In the genomic region with DNA sequence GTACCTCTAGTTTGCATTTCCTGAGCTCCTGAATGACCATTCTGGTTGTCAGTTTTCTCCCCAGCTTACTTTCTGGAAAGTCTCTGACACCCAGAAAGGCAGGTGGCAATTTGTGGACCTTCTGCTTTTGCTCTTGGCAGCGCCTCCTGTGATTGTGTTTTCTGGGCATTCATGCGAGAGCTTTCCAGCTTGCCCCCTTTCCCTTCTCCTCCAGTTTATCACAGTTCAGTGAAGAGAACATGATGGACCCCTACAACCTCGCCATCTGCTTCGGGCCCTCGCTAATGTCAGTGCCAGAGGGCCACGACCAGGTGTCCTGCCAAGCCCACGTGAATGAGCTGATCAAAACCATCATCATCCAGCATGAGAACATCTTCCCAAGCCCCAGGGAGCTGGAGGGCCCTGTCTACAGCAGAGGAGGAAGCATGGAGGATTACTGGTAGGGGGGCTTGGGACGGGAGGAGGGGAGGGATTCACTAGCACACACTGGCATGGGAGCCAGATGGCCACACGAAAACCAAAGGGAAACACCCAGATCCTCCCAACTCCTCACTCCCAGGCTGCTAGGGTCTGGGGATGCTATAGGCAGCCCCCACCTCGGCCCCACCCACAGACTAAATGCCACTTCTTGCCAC, we compare ENCODE assay signal across 22 cellular contexts. TPM values are rescaled to one million over a fixed set of nuclear protein-coding genes. Genes with fewer than 3 reads are reported as not detected.
DNase-seq lines count a peak whose midpoint lies in the region; ATAC-seq and TF ChIP-seq lines count a peak whose summit lies in the region.
"Had no signal": no experiment of that assay in that cellular context is flagged by ENCODE, and none has a peak within 500 bp of the region (broad histone marks: within the 10 kb centered on the region; RNA-seq: fewer than 3 reads in every experiment).

No MANE protein-coding gene starts in this region.

- dilution Hi-C loops in IMR-90 (cut with HindIII; ENCODE audit: low sequenced_read_pairs, unreplicated experiment), result no loop called here

- H3K4me1 Mint-ChIP-seq in glutamatergic neuron (ENCODE audit: low read depth, unreplicated experiment), result peaks cover 14% of the 10 kb centered on the region
- H3K4me1 Mint-ChIP-seq in activated naive CD4-positive, alpha-beta T cell treated with anti-CD3 and anti-CD28 coated beads, Interleukin-2, amount 10 ng/mL, durations not matched to agents 7 days and 5 days, result no peaks in the 10 kb centered on the region
- H3K4me1 Mint-ChIP-seq: activated T-helper 17 cell treated with anti-CD3 and anti-CD28 coated beads, Interleukin-2, amount 50 U/mL, for 72 hours; immature natural killer cell; stimulated activated memory B cell treated with anti-CD40 and anti-IgM and Interleukin-4, amounts not matched to agents 10 μg/mL and 1 μg/mL and 100 μg/mL, for 72 hours had no signal

- no peak overlapping the region for H4K91ac ChIP-seq in IMR-90 (ENCODE audit: insufficient read depth, low read depth, low read length)

- TF ChIP-seq POLR2A in IMR-90 (IDR thresholded peaks at IDR 0.05; ENCODE audit: low read depth, low read length), result no peak
- no peak for TF ChIP-seq POLR2A in spleen (IDR thresholded peaks at IDR 0.05)

- H2BK120ac ChIP-seq in IMR-90 (ENCODE audit: low read depth, low read length), result no peak overlapping the region

- no CpG with 5 or more reads among the region's 10 CpGs for WGBS in IMR-90 (ENCODE audit: extremely low coverage in 2 of 2, insufficient read length in 1 of 2), 2 experiments
- 91 to 99% (median 97%) methylated on average over 10 of the region's 10 CpGs for WGBS in spleen, 5 donors

- H3K27ac Mint-ChIP-seq in glutamatergic neuron (ENCODE audit: unreplicated experiment), result peak overlapping the region; percentile 66
- no peak overlapping the region for H3K27ac Mint-ChIP-seq in activated naive CD4-positive, alpha-beta T cell treated with anti-CD3 and anti-CD28 coated beads, Interleukin-2, amount 10 ng/mL, durations not matched to agents 7 days and 5 days
- H3K27ac Mint-ChIP-seq: activated CD8-positive, alpha-beta T cell treated with anti-CD3 and anti-CD28 coated beads, Interleukin-2, amount 10 ng/mL, durations not matched to agents 7 days and 5 days; activated naive CD8-positive, alpha-beta T cell; activated T-helper 17 cell treated with anti-CD3 and anti-CD28 coated beads, Interleukin-2, amount 50 U/mL, for 72 hours; immature natural killer cell; neural progenitor cell; stimulated activated memory B cell treated with anti-CD40 and anti-IgM and Interleukin-4, amounts not matched to agents 10 μg/mL and 1 μg/mL and 100 μg/mL, for 72 hours had no signal

- no peaks in the 10 kb centered on the region for H3K36me3 Mint-ChIP-seq in glutamatergic neuron (ENCODE audit: unreplicated experiment)
- peaks cover 37% of the 10 kb centered on the region for H3K36me3 Mint-ChIP-seq in activated naive CD4-positive, alpha-beta T cell treated with anti-CD3 and anti-CD28 coated beads, Interleukin-2, amount 10 ng/mL, durations not matched to agents 7 days and 5 days

- no peak overlapping the region for H3K18ac ChIP-seq in IMR-90 (ENCODE audit: low read depth, low read length)

- H3K4me3 Mint-ChIP-seq in glutamatergic neuron (ENCODE audit: unreplicated experiment), result no peak overlapping the region
- H3K4me3 Mint-ChIP-seq in activated naive CD4-positive, alpha-beta T cell treated with anti-CD3 and anti-CD28 coated beads, Interleukin-2, amount 10 ng/mL, durations not matched to agents 7 days and 5 days, result no peak overlapping the region
- H3K4me3 Mint-ChIP-seq: activated CD8-positive, alpha-beta T cell treated with anti-CD3 and anti-CD28 coated beads, Interleukin-2, amount 10 ng/mL, durations not matched to agents 7 days and 5 days; activated naive CD8-positive, alpha-beta T cell; activated T-helper 17 cell treated with anti-CD3 and anti-CD28 coated beads, Interleukin-2, amount 50 U/mL, for 72 hours; immature natural killer cell; neural progenitor cell; stimulated activated memory B cell treated with anti-CD40 and anti-IgM and Interleukin-4, amounts not matched to agents 10 μg/mL and 1 μg/mL and 100 μg/mL, for 72 hours had no signal

- H3K9me1 ChIP-seq in IMR-90 (ENCODE audit: insufficient read depth, low read length), result peaks cover 16% of the 10 kb centered on the region

- H3K9ac ChIP-seq in IMR-90 (ENCODE audit: low read depth, low read length), result no peak overlapping the region
- H3K9ac ChIP-seq: BLaER1 treated with 17β-estradiol and CSF1 and Interleukin-3, amounts not matched to agents 10 nM and 100 nM; neural progenitor cell had no signal

- H3K4ac ChIP-seq in IMR-90 (ENCODE audit: low read depth, low read length), result no peak overlapping the region; the same call in 1 of the 2 replicates

- no peak overlapping the region for H3K4me3 ChIP-seq in IMR-90 (ENCODE audit: insufficient read depth, low read depth, low read length)
- H3K4me3 ChIP-seq in spleen, result no peak overlapping the region
- H3K4me3 ChIP-seq: BLaER1 treated with 17β-estradiol and CSF1 and Interleukin-3, amounts not matched to agents 10 nM and 100 nM; coronary artery; neural progenitor cell; upper lobe of left lung had no signal

- H3K27ac ChIP-seq in IMR-90 (ENCODE audit: insufficient read depth, low read length), result no peak overlapping the region
- H3K27ac ChIP-seq in spleen, result peak overlapping the region; percentile 7 to 75 (median 52)
- H3K27ac ChIP-seq: BLaER1 treated with 17β-estradiol and CSF1 and Interleukin-3, amounts not matched to agents 10 nM and 100 nM; neural progenitor cell; upper lobe of left lung had no signal

- H3K4me1 ChIP-seq in IMR-90 (ENCODE audit: control insufficient read depth, insufficient read depth, low read length), result peaks cover 5% of the 10 kb centered on the region
- H3K4me1 ChIP-seq in spleen, result peaks cover 0 to 11% (median 1%) of the 10 kb centered on the region in 6 donors
- H3K4me1 ChIP-seq: upper lobe of left lung had no signal

- no peak overlapping the region for H2BK15ac ChIP-seq in IMR-90 (ENCODE audit: low read depth, low read length)

- H3K27me3 ChIP-seq in IMR-90 (ENCODE audit: control insufficient read depth, insufficient read depth, low read length) (no peaks in the 10 kb centered on the region), spleen (replicated peaks in 1 of 7) (no peaks in the 10 kb centered on the region)
- H3K27me3 ChIP-seq: BLaER1 treated with 17β-estradiol and CSF1 and Interleukin-3, amounts not matched to agents 10 nM and 100 nM; neural progenitor cell; upper lobe of left lung had no signal

- ATAC-seq in IMR-90 (ENCODE audit: low read depth) (no peak), GM19395 (IDR thresholded peaks at IDR 0.05; ENCODE audit: unreplicated experiment) (no peak)
- ATAC-seq: activated CD8-positive, alpha-beta T cell treated with anti-CD3 and anti-CD28 coated beads, Interleukin-2, amount 10 ng/mL, durations not matched to agents 7 days and 5 days; activated T-helper 17 cell treated with anti-CD3 and anti-CD28 coated beads, Interleukin-2, amount 50 U/mL, for 72 hours; stimulated activated memory B cell treated with anti-CD40 and anti-IgM and Interleukin-4, amounts not matched to agents 10 μg/mL and 1 μg/mL and 100 μg/mL, for 72 hours had no signal

- H3K9me3 ChIP-seq in IMR-90 (ENCODE audit: control insufficient read depth, insufficient read depth, low read length) (no peaks in the 10 kb centered on the region), spleen (no peaks in the 10 kb centered on the region)
- H3K9me3 ChIP-seq: BLaER1 treated with 17β-estradiol and CSF1 and Interleukin-3, amounts not matched to agents 10 nM and 100 nM; upper lobe of left lung had no signal

- BruUV-seq in IMR-90 (replicated peaks; lab: Mats Ljungman, UMichigan), result no TSS peak

- H3K9me3 Mint-ChIP-seq in glutamatergic neuron (ENCODE audit: unreplicated experiment), result no peaks in the 10 kb centered on the region
- no peaks in the 10 kb centered on the region for H3K9me3 Mint-ChIP-seq in activated naive CD4-positive, alpha-beta T cell treated with anti-CD3 and anti-CD28 coated beads, Interleukin-2, amount 10 ng/mL, durations not matched to agents 7 days and 5 days
- H3K9me3 Mint-ChIP-seq: activated T-helper 17 cell treated with anti-CD3 and anti-CD28 coated beads, Interleukin-2, amount 50 U/mL, for 72 hours; immature natural killer cell; neural progenitor cell; stimulated activated memory B cell treated with anti-CD40 and anti-IgM and Interleukin-4, amounts not matched to agents 10 μg/mL and 1 μg/mL and 100 μg/mL, for 72 hours had no signal

- no peak overlapping the region for H3K4me2 ChIP-seq in IMR-90 (ENCODE audit: low read depth, low read length)
- H3K4me2 ChIP-seq: BLaER1 treated with 17β-estradiol and CSF1 and Interleukin-3, amounts not matched to agents 10 nM and 100 nM had no signal

- CTCF ChIA-PET in IMR-90 (lab: Yijun Ruan, JAX), result no interaction called here
- CTCF ChIA-PET in HEK293T (lab: Yijun Ruan, JAX), result no interaction called here
- CTCF ChIA-PET in activated naive CD4-positive, alpha-beta T cell treated with anti-CD3 and anti-CD28 coated beads, Interleukin-2, amount 10 ng/mL, durations not matched to agents 7 days and 5 days (lab: Charles Lee), result no interaction called here

- H4K5ac ChIP-seq in IMR-90 (ENCODE audit: low read depth, low read length), result no peak overlapping the region

- H4K8ac ChIP-seq in IMR-90 (ENCODE audit: low read depth in 2 of 2, low read length in 2 of 2), result no peak overlapping the region

- no peak overlapping the region for H2AK9ac ChIP-seq in IMR-90 (replicated peaks; ENCODE audit: low read depth, low read length, poor library complexity)

- no peak overlapping the region for H2BK5ac ChIP-seq in IMR-90 (ENCODE audit: low read depth, low read length, poor library complexity, severe bottlenecking)

- no peaks in the 10 kb centered on the region for H3K27me3 Mint-ChIP-seq in glutamatergic neuron (ENCODE audit: unreplicated experiment)
- H3K27me3 Mint-ChIP-seq in activated naive CD4-positive, alpha-beta T cell treated with anti-CD3 and anti-CD28 coated beads, Interleukin-2, amount 10 ng/mL, durations not matched to agents 7 days and 5 days, result no peaks in the 10 kb centered on the region
- H3K27me3 Mint-ChIP-seq: activated naive CD8-positive, alpha-beta T cell; activated T-helper 17 cell treated with anti-CD3 and anti-CD28 coated beads, Interleukin-2, amount 50 U/mL, for 72 hours; stimulated activated memory B cell treated with anti-CD40 and anti-IgM and Interleukin-4, amounts not matched to agents 10 μg/mL and 1 μg/mL and 100 μg/mL, for 72 hours had no signal

- no peak overlapping the region for H3K14ac ChIP-seq in IMR-90 (replicated peaks; ENCODE audit: low read depth, low read length)

- intact Hi-C loops in IMR-90 (cut with micrococcal nuclease) (no loop called here), spleen (cut with DNase I; ENCODE audit: low total_unique reads) (no loop called here)

- DNase-seq in IMR-90, result no peak
- DNase-seq in NCI-H446 treated with DMSO at 0.1 percent for 48 hours (lab: John Stamatoyannopoulos, UW), result peak; percentile 93
- no peak for DNase-seq in glutamatergic neuron
- no peak for DNase-seq in spleen
- no peak for DNase-seq in HEK293T (ENCODE audit: extremely low spot score)
- DNase-seq in activated naive CD4-positive, alpha-beta T cell treated with anti-CD3 and anti-CD28 coated beads, Interleukin-2, amount 10 ng/mL, durations not matched to agents 7 days and 5 days, result no peak
- DNase-seq: activated CD4-positive, alpha-beta T cell treated with anti-CD3 and anti-CD28 coated beads for 4 hours; activated CD8-positive, alpha-beta T cell treated with anti-CD3 and anti-CD28 coated beads, Interleukin-2, amount 10 ng/mL, durations not matched to agents 7 days and 5 days; DMS53; effector memory CD4-positive, alpha-beta T cell; immature natural killer cell; NCI-H1417; OCI-M1; T-helper 2 cell; upper lobe of left lung had no signal

- H3K79me1 ChIP-seq in IMR-90 (ENCODE audit: low read depth in 1 of 2, low read length in 2 of 2), result peaks cover 0 to 10% of the 10 kb centered on the region in 2 experiments; a peak in 2 of 4 replicates

- no peak overlapping the region for H3K56ac ChIP-seq in IMR-90 (ENCODE audit: extremely low read depth, insufficient read depth, low read length)

- in situ Hi-C loops in IMR-90 (cut with MboI; ENCODE audit: low sequenced_read_pairs), result no loop called here

- TF ChIP-seq CTCF in IMR-90 (conservative IDR thresholded peaks at IDR 0.05; ENCODE audit: low read depth, low read length) (no peak), glutamatergic neuron (IDR thresholded peaks at IDR 0.05; ENCODE audit: partially characterized antibody, unreplicated experiment) (no peak), spleen (IDR thresholded peaks at IDR 0.05 in 8 of 11, conservative IDR thresholded peaks at IDR 0.05 in 3 of 11) (no peak)

- no peak overlapping the region for H3K23ac ChIP-seq in IMR-90 (ENCODE audit: low read depth, low read length)

- no peak overlapping the region for H2BK20ac ChIP-seq in IMR-90 (ENCODE audit: low read depth, low read length)

- H2AFZ ChIP-seq in IMR-90 (replicated peaks; ENCODE audit: low read length, poor library complexity), result no peak overlapping the region
- H2AFZ ChIP-seq: neural progenitor cell had no signal

- TF ChIP-seq RAD21 in IMR-90 (IDR thresholded peaks at IDR 0.05; ENCODE audit: low read length), result no peak

- H4K20me1 ChIP-seq in IMR-90 (ENCODE audit: insufficient read depth, low read length), result peaks cover 9% of the 10 kb centered on the region; the same call in 1 of the 2 replicates

- H3K36me3 ChIP-seq in IMR-90 (ENCODE audit: control insufficient read depth, insufficient read depth, low read length) (peaks cover 49% of the 10 kb centered on the region), spleen (peaks cover 0 to 100% (median 70%) of the 10 kb centered on the region in 6 donors)
- H3K36me3 ChIP-seq: neural progenitor cell had no signal

- H2AK5ac ChIP-seq in IMR-90 (ENCODE audit: low read depth, low read length), result peak overlapping the region; percentile 71

- POLR2A ChIA-PET in IMR-90 (lab: Charles Lee; ENCODE audit: unreplicated experiment) (no interaction called here), HEK293T (lab: Yijun Ruan, JAX) (no interaction called here)

RNA-seq across cellular contexts. Expression of a gene that starts 24.3 kb away (rescaled TPM):
- 21.4 and 24.0 TPM in 2 replicates for total RNA-seq in IMR-90 (2012; rRNA removed)
- 20.3 and 21.0 TPM in 2 replicates for polyA plus RNA-seq in IMR-90 (2012; rRNA removed)
- 14.8 and 17.1 TPM in 2 replicates for polyA plus RNA-seq in IMR-90 (2012; cell fraction: cytosol; rRNA removed)
- 47.3 and 62.4 TPM in 2 replicates for polyA plus RNA-seq in IMR-90 (2012; cell fraction: nucleus; rRNA removed; ENCODE audit: low replicate concordance)
- total RNA-seq in glutamatergic neuron (ENCODE audit: unreplicated experiment), result 0.20 TPM
- 10 to 100 TPM; 20.1 to 37.3 (median 35.1) TPM for total RNA-seq in spleen
- polyA plus RNA-seq in spleen, result 10 to 100 TPM; 11.3 to 23.2 (median 17.0) TPM

Comparison
In these comparisons a context has a peak if more than half of its experiments do, and no peak if none do; other contexts are left out.
1. RNA of a gene that starts 24.3 kb away (total RNA-seq): 20.1 to 37.3 TPM in spleen and 21.4 to 24.0 TPM in IMR-90; 0.20 TPM in glutamatergic neuron (single experiment); every median in the first group is over 10 times any median in the second.